1 cellular context compared by ENCODE assay signal in the genomic region with DNA sequence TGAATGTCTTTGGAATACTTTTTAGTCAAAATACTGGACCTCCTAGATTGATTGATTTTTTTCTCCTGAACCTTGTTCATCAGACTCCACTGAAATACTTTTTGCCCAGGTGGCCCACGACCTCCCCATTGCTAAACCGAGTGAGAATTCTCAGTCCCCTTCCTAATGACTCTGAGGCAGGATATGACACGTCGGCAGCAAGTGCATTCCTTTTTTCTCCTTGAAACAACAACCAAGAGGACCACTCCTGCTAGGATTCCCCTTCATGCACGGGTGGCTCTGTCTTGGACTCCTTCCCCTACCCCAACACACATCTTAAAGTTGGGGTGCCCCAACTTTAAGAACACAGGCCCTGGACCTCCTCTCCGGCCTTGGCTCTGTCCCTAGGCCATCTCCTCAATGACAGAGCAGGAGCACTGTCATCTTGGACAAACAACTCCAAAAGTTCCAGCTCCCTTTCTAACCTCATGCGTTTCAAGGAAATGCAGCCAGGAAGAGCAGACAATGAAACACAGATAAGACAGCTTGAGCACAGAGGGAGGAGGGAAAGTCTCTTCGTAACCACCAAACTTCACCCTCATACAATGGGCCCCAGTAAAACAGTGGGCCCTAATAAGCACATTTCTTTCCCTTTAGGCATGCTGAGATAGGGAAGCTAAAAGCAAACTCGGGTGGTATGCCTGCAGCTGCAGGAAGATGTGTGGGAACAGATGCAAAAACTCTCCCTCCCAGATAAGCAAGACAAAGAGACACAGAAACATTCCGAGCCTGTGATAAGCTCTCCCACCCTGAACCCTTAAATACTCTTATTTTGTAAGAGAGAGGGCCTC.
TF ChIP-seq lines count a peak whose summit lies in the region.

No MANE protein-coding gene starts in this region.

TF ChIP-seq in K562, 482 proteins besides CTCF, POLR2A, EP300 and RAD21 (continued from another document and continues in another):
- TF ChIP-seq, protein P1, sequence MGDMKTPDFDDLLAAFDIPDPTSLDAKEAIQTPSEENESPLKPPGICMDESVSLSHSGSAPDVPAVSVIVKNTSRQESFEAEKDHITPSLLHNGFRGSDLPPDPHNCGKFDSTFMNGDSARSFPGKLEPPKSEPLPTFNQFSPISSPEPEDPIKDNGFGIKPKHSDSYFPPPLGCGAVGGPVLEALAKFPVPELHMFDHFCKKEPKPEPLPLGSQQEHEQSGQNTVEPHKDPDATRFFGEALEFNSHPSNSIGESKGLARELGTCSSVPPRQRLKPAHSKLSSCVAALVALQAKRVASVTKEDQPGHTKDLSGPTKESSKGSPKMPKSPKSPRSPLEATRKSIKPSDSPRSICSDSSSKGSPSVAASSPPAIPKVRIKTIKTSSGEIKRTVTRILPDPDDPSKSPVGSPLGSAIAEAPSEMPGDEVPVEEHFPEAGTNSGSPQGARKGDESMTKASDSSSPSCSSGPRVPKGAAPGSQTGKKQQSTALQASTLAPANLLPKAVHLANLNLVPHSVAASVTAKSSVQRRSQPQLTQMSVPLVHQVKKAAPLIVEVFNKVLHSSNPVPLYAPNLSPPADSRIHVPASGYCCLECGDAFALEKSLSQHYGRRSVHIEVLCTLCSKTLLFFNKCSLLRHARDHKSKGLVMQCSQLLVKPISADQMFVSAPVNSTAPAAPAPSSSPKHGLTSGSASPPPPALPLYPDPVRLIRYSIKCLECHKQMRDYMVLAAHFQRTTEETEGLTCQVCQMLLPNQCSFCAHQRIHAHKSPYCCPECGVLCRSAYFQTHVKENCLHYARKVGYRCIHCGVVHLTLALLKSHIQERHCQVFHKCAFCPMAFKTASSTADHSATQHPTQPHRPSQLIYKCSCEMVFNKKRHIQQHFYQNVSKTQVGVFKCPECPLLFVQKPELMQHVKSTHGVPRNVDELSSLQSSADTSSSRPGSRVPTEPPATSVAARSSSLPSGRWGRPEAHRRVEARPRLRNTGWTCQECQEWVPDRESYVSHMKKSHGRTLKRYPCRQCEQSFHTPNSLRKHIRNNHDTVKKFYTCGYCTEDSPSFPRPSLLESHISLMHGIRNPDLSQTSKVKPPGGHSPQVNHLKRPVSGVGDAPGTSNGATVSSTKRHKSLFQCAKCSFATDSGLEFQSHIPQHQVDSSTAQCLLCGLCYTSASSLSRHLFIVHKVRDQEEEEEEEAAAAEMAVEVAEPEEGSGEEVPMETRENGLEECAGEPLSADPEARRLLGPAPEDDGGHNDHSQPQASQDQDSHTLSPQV (IDR thresholded peaks at IDR 0.05), result peak; percentile 96
- TF ChIP-seq DMBX1 (CRISPR knock-in tag; IDR thresholded peaks at IDR 0.05; ENCODE audit: borderline replicate concordance), result peak; percentile 29; the same call in 1 of the 2 replicates
- TF ChIP-seq, protein P2, sequence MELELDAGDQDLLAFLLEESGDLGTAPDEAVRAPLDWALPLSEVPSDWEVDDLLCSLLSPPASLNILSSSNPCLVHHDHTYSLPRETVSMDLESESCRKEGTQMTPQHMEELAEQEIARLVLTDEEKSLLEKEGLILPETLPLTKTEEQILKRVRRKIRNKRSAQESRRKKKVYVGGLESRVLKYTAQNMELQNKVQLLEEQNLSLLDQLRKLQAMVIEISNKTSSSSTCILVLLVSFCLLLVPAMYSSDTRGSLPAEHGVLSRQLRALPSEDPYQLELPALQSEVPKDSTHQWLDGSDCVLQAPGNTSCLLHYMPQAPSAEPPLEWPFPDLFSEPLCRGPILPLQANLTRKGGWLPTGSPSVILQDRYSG (tag; conservative IDR thresholded peaks at IDR 0.05; ENCODE audit: low read depth), result peak; percentile 61
- no peak for TF ChIP-seq NUFIP1 (IDR thresholded peaks at IDR 0.05; ENCODE audit: partially characterized antibody)
- TF ChIP-seq MIER1 (IDR thresholded peaks at IDR 0.05; ENCODE audit: low read depth), result no peak
- TF ChIP-seq MAZ (CRISPR knock-in tag; conservative IDR thresholded peaks at IDR 0.05 in 1 of 2, IDR thresholded peaks at IDR 0.05 in 1 of 2), result peak in 1 of 2 experiments; percentile 36; a peak in 1 of 4 replicates
- no peak for TF ChIP-seq RBM25 (IDR thresholded peaks at IDR 0.05; ENCODE audit: low read depth, low read length, severe bottlenecking)
- TF ChIP-seq, protein P3, sequence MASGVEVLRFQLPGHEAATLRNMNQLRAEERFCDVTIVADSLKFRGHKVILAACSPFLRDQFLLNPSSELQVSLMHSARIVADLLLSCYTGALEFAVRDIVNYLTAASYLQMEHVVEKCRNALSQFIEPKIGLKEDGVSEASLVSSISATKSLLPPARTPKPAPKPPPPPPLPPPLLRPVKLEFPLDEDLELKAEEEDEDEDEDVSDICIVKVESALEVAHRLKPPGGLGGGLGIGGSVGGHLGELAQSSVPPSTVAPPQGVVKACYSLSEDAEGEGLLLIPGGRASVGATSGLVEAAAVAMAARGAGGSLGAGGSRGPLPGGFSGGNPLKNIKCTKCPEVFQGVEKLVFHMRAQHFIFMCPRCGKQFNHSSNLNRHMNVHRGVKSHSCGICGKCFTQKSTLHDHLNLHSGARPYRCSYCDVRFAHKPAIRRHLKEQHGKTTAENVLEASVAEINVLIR (CRISPR knock-in tag; IDR thresholded peaks at IDR 0.05), result peak; percentile 47; the same call in 1 of the 2 replicates
- no peak for TF ChIP-seq IRF2 (CRISPR knock-in tag; IDR thresholded peaks at IDR 0.05)
- TF ChIP-seq, protein P4, sequence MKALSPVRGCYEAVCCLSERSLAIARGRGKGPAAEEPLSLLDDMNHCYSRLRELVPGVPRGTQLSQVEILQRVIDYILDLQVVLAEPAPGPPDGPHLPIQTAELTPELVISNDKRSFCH (CRISPR knock-in tag; IDR thresholded peaks at IDR 0.05), result no peak
- TF ChIP-seq, protein P4 (tag; IDR thresholded peaks at IDR 0.05), result peak; percentile 89
- no peak for TF ChIP-seq THRAP3 (IDR thresholded peaks at IDR 0.05; ENCODE audit: borderline replicate concordance)
- TF ChIP-seq, protein P5, sequence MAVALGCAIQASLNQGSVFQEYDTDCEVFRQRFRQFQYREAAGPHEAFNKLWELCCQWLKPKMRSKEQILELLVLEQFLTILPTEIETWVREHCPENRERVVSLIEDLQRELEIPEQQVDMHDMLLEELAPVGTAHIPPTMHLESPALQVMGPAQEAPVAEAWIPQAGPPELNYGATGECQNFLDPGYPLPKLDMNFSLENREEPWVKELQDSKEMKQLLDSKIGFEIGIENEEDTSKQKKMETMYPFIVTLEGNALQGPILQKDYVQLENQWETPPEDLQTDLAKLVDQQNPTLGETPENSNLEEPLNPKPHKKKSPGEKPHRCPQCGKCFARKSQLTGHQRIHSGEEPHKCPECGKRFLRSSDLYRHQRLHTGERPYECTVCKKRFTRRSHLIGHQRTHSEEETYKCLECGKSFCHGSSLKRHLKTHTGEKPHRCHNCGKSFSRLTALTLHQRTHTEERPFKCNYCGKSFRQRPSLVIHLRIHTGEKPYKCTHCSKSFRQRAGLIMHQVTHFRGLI (CRISPR knock-in tag; IDR thresholded peaks at IDR 0.05), result no peak
- TF ChIP-seq ZBTB17 (CRISPR knock-in tag; IDR thresholded peaks at IDR 0.05), result peak; percentile 76; the same call in 1 of the 2 replicates
- TF ChIP-seq DIDO1 (tag; IDR thresholded peaks at IDR 0.05; ENCODE audit: low read depth), result no peak
- TF ChIP-seq TAL1 (IDR thresholded peaks at IDR 0.05), result peak; percentile 81
- 0 out of 4 replicates have a peak, but pooled peaks of 1 of the 2 experiments have one; percentile 20 for TF ChIP-seq TBL1XR1 (IDR thresholded peaks at IDR 0.05; ENCODE audit: low read length in 2 of 2)
- TF ChIP-seq NR4A1 (CRISPR knock-in tag; IDR thresholded peaks at IDR 0.05), result no peak
- TF ChIP-seq NR4A1 (tag; IDR thresholded peaks at IDR 0.05), result peak; percentile 96
- 0 out of 2 replicates have a peak, but pooled peaks have one; percentile 29 for TF ChIP-seq MTA3 (IDR thresholded peaks at IDR 0.05; ENCODE audit: borderline replicate concordance)
- TF ChIP-seq PTTG1 (tag; IDR thresholded peaks at IDR 0.05; ENCODE audit: low read depth), result no peak
- TF ChIP-seq EP400 (IDR thresholded peaks at IDR 0.05), result peak; percentile 50
- TF ChIP-seq HOXB6 (CRISPR knock-in tag; IDR thresholded peaks at IDR 0.05; ENCODE audit: borderline replicate concordance), result no peak
- TF ChIP-seq, protein P6, sequence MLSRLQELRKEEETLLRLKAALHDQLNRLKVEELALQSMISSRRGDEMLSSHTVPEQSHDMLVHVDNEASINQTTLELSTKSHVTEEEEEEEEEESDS (CRISPR knock-in tag; IDR thresholded peaks at IDR 0.05), result no peak
- TF ChIP-seq GTF2E2 (tag; IDR thresholded peaks at IDR 0.05), result no peak
- TF ChIP-seq PHF8 (IDR thresholded peaks at IDR 0.05; ENCODE audit: borderline replicate concordance, low read length), result no peak
- TF ChIP-seq NFXL1 (CRISPR knock-in tag; IDR thresholded peaks at IDR 0.05), result no peak
- peak; percentile 86 for TF ChIP-seq TEAD4 (IDR thresholded peaks at IDR 0.05; ENCODE audit: low read length)
- TF ChIP-seq TEAD4 (CRISPR knock-in tag; IDR thresholded peaks at IDR 0.05; ENCODE audit: borderline replicate concordance), result no peak
- TF ChIP-seq, protein P7, sequence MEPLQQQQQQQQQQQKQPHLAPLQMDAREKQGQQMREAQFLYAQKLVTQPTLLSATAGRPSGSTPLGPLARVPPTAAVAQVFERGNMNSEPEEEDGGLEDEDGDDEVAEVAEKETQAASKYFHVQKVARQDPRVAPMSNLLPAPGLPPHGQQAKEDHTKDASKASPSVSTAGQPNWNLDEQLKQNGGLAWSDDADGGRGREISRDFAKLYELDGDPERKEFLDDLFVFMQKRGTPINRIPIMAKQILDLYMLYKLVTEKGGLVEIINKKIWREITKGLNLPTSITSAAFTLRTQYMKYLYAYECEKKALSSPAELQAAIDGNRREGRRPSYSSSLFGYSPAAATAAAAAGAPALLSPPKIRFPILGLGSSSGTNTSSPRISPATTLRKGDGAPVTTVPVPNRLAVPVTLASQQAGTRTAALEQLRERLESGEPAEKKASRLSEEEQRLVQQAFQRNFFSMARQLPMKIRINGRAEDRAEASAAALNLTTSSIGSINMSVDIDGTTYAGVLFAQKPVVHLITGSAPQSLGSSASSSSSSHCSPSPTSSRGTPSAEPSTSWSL (CRISPR knock-in tag; IDR thresholded peaks at IDR 0.05; ENCODE audit: borderline replicate concordance), result no peak
- TF ChIP-seq, protein P8, sequence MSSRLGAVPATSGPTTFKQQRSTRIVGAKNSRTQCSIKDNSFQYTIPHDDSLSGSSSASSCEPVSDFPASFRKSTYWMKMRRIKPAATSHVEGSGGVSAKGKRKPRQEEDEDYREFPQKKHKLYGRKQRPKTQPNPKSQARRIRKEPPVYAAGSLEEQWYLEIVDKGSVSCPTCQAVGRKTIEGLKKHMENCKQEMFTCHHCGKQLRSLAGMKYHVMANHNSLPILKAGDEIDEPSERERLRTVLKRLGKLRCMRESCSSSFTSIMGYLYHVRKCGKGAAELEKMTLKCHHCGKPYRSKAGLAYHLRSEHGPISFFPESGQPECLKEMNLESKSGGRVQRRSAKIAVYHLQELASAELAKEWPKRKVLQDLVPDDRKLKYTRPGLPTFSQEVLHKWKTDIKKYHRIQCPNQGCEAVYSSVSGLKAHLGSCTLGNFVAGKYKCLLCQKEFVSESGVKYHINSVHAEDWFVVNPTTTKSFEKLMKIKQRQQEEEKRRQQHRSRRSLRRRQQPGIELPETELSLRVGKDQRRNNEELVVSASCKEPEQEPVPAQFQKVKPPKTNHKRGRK (tag; IDR thresholded peaks at IDR 0.05), result no peak
- TF ChIP-seq TEAD1 (CRISPR knock-in tag; IDR thresholded peaks at IDR 0.05), result peak in 1 of 2 experiments; percentile 57; a peak in 2 of 4 replicates
- TF ChIP-seq NFYB (IDR thresholded peaks at IDR 0.05; ENCODE audit: extremely low read depth, insufficient read length), result no peak
- peak; percentile 64 for TF ChIP-seq DACH1 (IDR thresholded peaks at IDR 0.05; ENCODE audit: partially characterized antibody)
- TF ChIP-seq, protein P9, sequence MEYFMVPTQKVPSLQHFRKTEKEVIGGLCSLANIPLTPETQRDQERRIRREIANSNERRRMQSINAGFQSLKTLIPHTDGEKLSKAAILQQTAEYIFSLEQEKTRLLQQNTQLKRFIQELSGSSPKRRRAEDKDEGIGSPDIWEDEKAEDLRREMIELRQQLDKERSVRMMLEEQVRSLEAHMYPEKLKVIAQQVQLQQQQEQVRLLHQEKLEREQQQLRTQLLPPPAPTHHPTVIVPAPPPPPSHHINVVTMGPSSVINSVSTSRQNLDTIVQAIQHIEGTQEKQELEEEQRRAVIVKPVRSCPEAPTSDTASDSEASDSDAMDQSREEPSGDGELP (CRISPR knock-in tag; IDR thresholded peaks at IDR 0.05; ENCODE audit: borderline replicate concordance), result peak; percentile 13; the same call in 1 of the 2 replicates
- no peak for TF ChIP-seq ZKSCAN8 (CRISPR knock-in tag; IDR thresholded peaks at IDR 0.05)
- TF ChIP-seq TCF7L2 (IDR thresholded peaks at IDR 0.05; ENCODE audit: low read depth, low read length), result no peak
- peak; percentile 76 for TF ChIP-seq NFIC (IDR thresholded peaks at IDR 0.05)
- no peak for TF ChIP-seq RBFOX2 (IDR thresholded peaks at IDR 0.05; ENCODE audit: low read depth, low read length)
- TF ChIP-seq, protein P10, sequence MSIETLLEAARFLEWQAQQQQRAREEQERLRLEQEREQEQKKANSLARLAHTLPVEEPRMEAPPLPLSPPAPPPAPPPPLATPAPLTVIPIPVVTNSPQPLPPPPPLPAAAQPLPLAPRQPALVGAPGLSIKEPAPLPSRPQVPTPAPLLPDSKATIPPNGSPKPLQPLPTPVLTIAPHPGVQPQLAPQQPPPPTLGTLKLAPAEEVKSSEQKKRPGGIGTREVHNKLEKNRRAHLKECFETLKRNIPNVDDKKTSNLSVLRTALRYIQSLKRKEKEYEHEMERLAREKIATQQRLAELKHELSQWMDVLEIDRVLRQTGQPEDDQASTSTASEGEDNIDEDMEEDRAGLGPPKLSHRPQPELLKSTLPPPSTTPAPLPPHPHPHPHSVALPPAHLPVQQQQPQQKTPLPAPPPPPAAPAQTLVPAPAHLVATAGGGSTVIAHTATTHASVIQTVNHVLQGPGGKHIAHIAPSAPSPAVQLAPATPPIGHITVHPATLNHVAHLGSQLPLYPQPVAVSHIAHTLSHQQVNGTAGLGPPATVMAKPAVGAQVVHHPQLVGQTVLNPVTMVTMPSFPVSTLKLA (conservative IDR thresholded peaks at IDR 0.05), result 0 out of 4 replicates have a peak, but pooled peaks of 1 of the 2 experiments have one; percentile 5
- TF ChIP-seq SMARCA4 (IDR thresholded peaks at IDR 0.05), result peak; percentile 86
- no peak for TF ChIP-seq SMC3 (conservative IDR thresholded peaks at IDR 0.05; ENCODE audit: insufficient read depth, low read depth, low read length)
- no peak for TF ChIP-seq SIX5 (IDR thresholded peaks at IDR 0.05; ENCODE audit: borderline replicate concordance in 1 of 2, insufficient read depth in 1 of 2, low read depth in 1 of 2, low read length in 2 of 2)
- peak; percentile 84; the same call in 1 of the 2 replicates for TF ChIP-seq HSF4 (CRISPR knock-in tag; IDR thresholded peaks at IDR 0.05; ENCODE audit: borderline replicate concordance)
- TF ChIP-seq ZNF778 (CRISPR knock-in tag; IDR thresholded peaks at IDR 0.05), result no peak
- no peak for TF ChIP-seq POLR2G (IDR thresholded peaks at IDR 0.05; ENCODE audit: low read depth, low read length)
- TF ChIP-seq JUNB (CRISPR knock-in tag; conservative IDR thresholded peaks at IDR 0.05), result no peak
